In genomic region chrX:104166735-104167436, GRCh38 we compare ENCODE assay signal across 8 cellular contexts. TPM values are rescaled to one million over a fixed set of nuclear protein-coding genes. Genes with fewer than 3 reads are reported as not detected.
DNase-seq lines count a peak whose midpoint lies in the region; ATAC-seq and TF ChIP-seq lines count a peak whose summit lies in the region.

No MANE protein-coding gene starts in this region.

- RAD21 ChIA-PET in HCT116 (lab: Charles Lee; ENCODE audit: low non-redundant PET in 1 of 2, low total read pairs in 2 of 2, uncharacterized antibody in 2 of 2, unreplicated experiment in 2 of 2) = no interaction called here

- TF ChIP-seq CTCF in A673 (conservative IDR thresholded peaks at IDR 0.05; ENCODE audit: low read depth, low read length) = no peak
- no peak for TF ChIP-seq CTCF in HCT116 (IDR thresholded peaks at IDR 0.05 in 2 of 3, conservative IDR thresholded peaks at IDR 0.05 in 1 of 3; ENCODE audit: borderline replicate concordance in 1 of 3, insufficient read depth in 1 of 3, low read depth in 2 of 3, low read length in 2 of 3)
- TF ChIP-seq CTCF in kidney epithelial cell (IDR thresholded peaks at IDR 0.05; ENCODE audit: insufficient read depth, low read length, poor library complexity, severe bottlenecking) = no peak

- H2AFZ ChIP-seq in HCT116 (ENCODE audit: low read depth, low read length, poor library complexity, severe bottlenecking) = no peak overlapping the region

- no peaks in the 10 kb centered on the region for H3K36me3 ChIP-seq in A673 (ENCODE audit: insufficient read depth, low read length, poor library complexity, severe bottlenecking)
- no peaks in the 10 kb centered on the region for H3K36me3 ChIP-seq in HCT116 (ENCODE audit: control insufficient read depth in 1 of 2, insufficient read depth in 2 of 2, low read length in 2 of 2)
- no peaks in the 10 kb centered on the region for H3K36me3 ChIP-seq in kidney epithelial cell (ENCODE audit: control insufficient read depth, insufficient read depth, low read length)
- H3K36me3 ChIP-seq in stomach smooth muscle (ENCODE audit: control insufficient read depth in 2 of 2, insufficient read depth in 2 of 2, low read length in 2 of 2) = no peaks in the 10 kb centered on the region

- peak overlapping the region; percentile 67 for H3K4me3 ChIP-seq in A673 (ENCODE audit: low read depth, low read length, poor library complexity, severe bottlenecking)
- peak overlapping the region; percentile 70 to 72 for H3K4me3 ChIP-seq in HCT116 (replicated peaks in 1 of 2; ENCODE audit: low read depth in 1 of 2, low read length in 2 of 2)
- peak overlapping the region; percentile 68 for H3K4me3 ChIP-seq in kidney epithelial cell (ENCODE audit: low read depth, low read length)
- peak overlapping the region; percentile 66 to 78 for H3K4me3 ChIP-seq in stomach smooth muscle (ENCODE audit: low read length in 2 of 2)

- H3K4me3 Mint-ChIP-seq in activated naive CD8-positive, alpha-beta T cell treated with anti-CD3 and anti-CD28 coated beads, Interleukin-2, amount 10 ng/mL, durations not matched to agents 7 days and 5 days = peak overlapping the region; percentile 82

- H4K20me1 ChIP-seq in HCT116 (ENCODE audit: insufficient read depth) = no peaks in the 10 kb centered on the region

- peaks cover 5% of the 10 kb centered on the region for H3K36me3 Mint-ChIP-seq in activated naive CD8-positive, alpha-beta T cell treated with anti-CD3 and anti-CD28 coated beads, Interleukin-2, amount 10 ng/mL, durations not matched to agents 7 days and 5 days

- H3K27ac Mint-ChIP-seq in activated naive CD8-positive, alpha-beta T cell treated with anti-CD3 and anti-CD28 coated beads, Interleukin-2, amount 10 ng/mL, durations not matched to agents 7 days and 5 days = peak overlapping the region; percentile 73

- no peaks in the 10 kb centered on the region for H3K4me1 ChIP-seq in A673 (ENCODE audit: insufficient read depth, low read length, poor library complexity, severe bottlenecking)
- peaks cover 2 to 11% of the 10 kb centered on the region in 2 experiments; a peak in 1 of 4 replicates for H3K4me1 ChIP-seq in HCT116 (ENCODE audit: control insufficient read depth in 1 of 2, insufficient read depth in 2 of 2, low read length in 2 of 2)
- peaks cover 2% of the 10 kb centered on the region for H3K4me1 ChIP-seq in stomach smooth muscle (ENCODE audit: control insufficient read depth, insufficient read depth, low read length)

- no peaks in the 10 kb centered on the region for H3K9me3 Mint-ChIP-seq in activated naive CD8-positive, alpha-beta T cell treated with anti-CD3 and anti-CD28 coated beads, Interleukin-2, amount 10 ng/mL, durations not matched to agents 7 days and 5 days

- H3K27ac ChIP-seq in A673 (ENCODE audit: low read depth, low read length, poor library complexity, severe bottlenecking) = peak overlapping the region; percentile 74
- peak overlapping the region; percentile 84 for H3K27ac ChIP-seq in HCT116 (ENCODE audit: low read depth, low read length)
- H3K27ac ChIP-seq in stomach smooth muscle (ENCODE audit: low read length) = peak overlapping the region; percentile 42

- intact Hi-C loops in A673 (cut with micrococcal nuclease; ENCODE audit: unreplicated experiment) = no loop called here
- intact Hi-C loops in HCT116 (cut with micrococcal nuclease) = no loop called here

- H3K9me3 ChIP-seq in A673 (ENCODE audit: low read depth, low read length, poor library complexity, severe bottlenecking) = no peaks in the 10 kb centered on the region
- H3K9me3 ChIP-seq in HCT116 (ENCODE audit: control insufficient read depth in 1 of 2, insufficient read depth in 1 of 2, low read depth in 1 of 2, low read length in 2 of 2) = no peaks in the 10 kb centered on the region
- no peaks in the 10 kb centered on the region for H3K9me3 ChIP-seq in stomach smooth muscle (ENCODE audit: control insufficient read depth in 2 of 2, low read length in 2 of 2)

- CTCF ChIA-PET in A673 (lab: Charles Lee) = interaction anchor here (0.8 to 0.9 kb wide), 2 partner anchors 64 to 663 kb away, joined by 3 to 5 read pairs; no protein-coding TSS in a partner anchor
- CTCF ChIA-PET in HCT116 (lab: Charles Lee) = interaction anchor here (1.0 kb wide), 1 partner anchor 104 kb away, joined by 3 read pairs; no protein-coding TSS in a partner anchor

- ATAC-seq in HCT116 (peak; percentile 7), HG02885 (IDR thresholded peaks at IDR 0.05; ENCODE audit: poor library complexity, unreplicated experiment) (no peak), HG03025 (IDR thresholded peaks at IDR 0.05; ENCODE audit: low FRiP score, unreplicated experiment) (no peak)
- ATAC-seq in activated naive CD8-positive, alpha-beta T cell treated with anti-CD3 and anti-CD28 coated beads, Interleukin-2, amount 10 ng/mL, durations not matched to agents 7 days and 5 days (ENCODE audit: low read depth) = peak; percentile 2

- H3K79me2 ChIP-seq in HCT116 (ENCODE audit: insufficient read depth, low read length) = peaks cover 53% of the 10 kb centered on the region

- no peak for TF ChIP-seq RAD21 in HCT116 (IDR thresholded peaks at IDR 0.05; ENCODE audit: low read depth)

- H3K27me3 ChIP-seq in A673 (replicated peaks; ENCODE audit: insufficient read depth, low read depth, low read length, poor library complexity) (no peaks in the 10 kb centered on the region), HCT116 (ENCODE audit: insufficient read depth, low read length) (no peaks in the 10 kb centered on the region), kidney epithelial cell (ENCODE audit: control insufficient read depth, insufficient read depth, low read length) (no peaks in the 10 kb centered on the region), stomach smooth muscle (ENCODE audit: control insufficient read depth in 1 of 2, insufficient read depth in 2 of 2, low read length in 2 of 2) (no peaks in the 10 kb centered on the region)

- POLR2A ChIA-PET in A673 (lab: Charles Lee; ENCODE audit: low non-redundant PET) = no interaction called here
- POLR2A ChIA-PET in HCT116 (lab: Charles Lee) = interaction anchor here (0.6 to 1.7 kb wide), 2 partner anchors 10 to 799 kb away, joined by 4 to 7 read pairs; partner anchors contain the start of gene SLC25A53
- POLR2A ChIA-PET in activated naive CD8-positive, alpha-beta T cell treated with anti-CD3 and anti-CD28 coated beads, Interleukin-2, amount 10 ng/mL, durations not matched to agents 7 days and 5 days (lab: Charles Lee) = interaction anchor here (1.0 to 2.9 kb wide), 3 partner anchors 10 to 248 kb away, joined by 3 to 29 read pairs (median 4); partner anchors contain the start of gene SLC25A53

- BruUV-seq in A673 (replicated peaks; lab: Mats Ljungman, UMichigan) (no TSS peak), HCT116 (replicated peaks; lab: Mats Ljungman, UMichigan) (no TSS peak)

- H3K9ac ChIP-seq in HCT116 (ENCODE audit: low read length) (peak overlapping the region; percentile 76), stomach smooth muscle (ENCODE audit: low read length in 2 of 2) (peak overlapping the region; percentile 63 to 73)

- DNase-seq in A673 (ENCODE audit: low spot score) (peak; percentile 22), HCT116 (ENCODE audit: low read depth, low spot score) (no peak), kidney epithelial cell (ENCODE audit: low read depth) (no peak), cortex of kidney (lab: John Stamatoyannopoulos, UW) (no peak)
- DNase-seq in activated naive CD8-positive, alpha-beta T cell treated with anti-CD3 and anti-CD28 coated beads, Interleukin-2, amount 10 ng/mL, durations not matched to agents 7 days and 5 days = no peak

- H3K9me2 ChIP-seq in HCT116 (ENCODE audit: insufficient read depth) = no peaks in the 10 kb centered on the region

- peak overlapping the region; percentile 81 for H3K4me2 ChIP-seq in HCT116 (ENCODE audit: low read length)

- H3K4me1 Mint-ChIP-seq in activated naive CD8-positive, alpha-beta T cell treated with anti-CD3 and anti-CD28 coated beads, Interleukin-2, amount 10 ng/mL, durations not matched to agents 7 days and 5 days = peaks cover 25% of the 10 kb centered on the region

- no peak for TF ChIP-seq POLR2A in HCT116 (IDR thresholded peaks at IDR 0.05; ENCODE audit: borderline replicate concordance, extremely low read depth, insufficient read depth, insufficient read length)

- no peaks in the 10 kb centered on the region for H3K27me3 Mint-ChIP-seq in activated naive CD8-positive, alpha-beta T cell treated with anti-CD3 and anti-CD28 coated beads, Interleukin-2, amount 10 ng/mL, durations not matched to agents 7 days and 5 days

TF ChIP-seq in HCT116, 20 proteins besides CTCF, POLR2A, EP300 and RAD21 (continues in another document):
- TF ChIP-seq CBX3 (IDR thresholded peaks at IDR 0.05; ENCODE audit: low read depth) (no peak), ZFX (IDR thresholded peaks at IDR 0.05) (peak; percentile 28; the same call in 1 of the 2 replicates), TCF7L2 (IDR thresholded peaks at IDR 0.05; ENCODE audit: borderline replicate concordance, extremely low read depth, insufficient read depth, insufficient read length) (no peak)

RNA-seq across cellular contexts. Expression of gene FAM199X, which starts 0.6 kb away (rescaled TPM):
- total RNA-seq in A673 (2021) (14.3 and 15.5 TPM in 2 replicates), HCT116 (2021; ENCODE audit: unreplicated experiment) (21.1 TPM), kidney epithelial cell (22.8 and 25.1 TPM in 2 replicates)
- 4.8 and 6.0 TPM in 2 replicates for polyA plus RNA-seq in HCT116 (2012)
- total RNA-seq in activated naive CD8-positive, alpha-beta T cell treated with anti-CD3 and anti-CD28 coated beads, Interleukin-2, amount 10 ng/mL, durations not matched to agents 7 days and 5 days = 10 to 100 TPM; 13.4 to 14.0 TPM

RNA-seq across cellular contexts. Expression of gene SLC25A53, which starts 10.1 kb away (rescaled TPM):
- total RNA-seq in A673 (2021) (3.4 and 3.6 TPM in 2 replicates), HCT116 (2021; ENCODE audit: unreplicated experiment) (3.4 TPM), kidney epithelial cell (3.4 and 7.7 TPM in 2 replicates)
- 3.2 and 3.5 TPM in 2 replicates for polyA plus RNA-seq in HCT116 (2012)
- 10 to 100 TPM; 13.9 to 15.0 TPM for total RNA-seq in activated naive CD8-positive, alpha-beta T cell treated with anti-CD3 and anti-CD28 coated beads, Interleukin-2, amount 10 ng/mL, durations not matched to agents 7 days and 5 days

RNA-seq across cellular contexts. Expression of gene ZCCHC18, which starts 54.6 kb away (rescaled TPM):
- total RNA-seq in A673 (2021) = 0.54 and 1.4 TPM in 2 replicates
- total RNA-seq in HCT116 (2021; ENCODE audit: unreplicated experiment) = not detected
- not detected in 2 replicates for polyA plus RNA-seq in HCT116 (2012)
- total RNA-seq in activated naive CD8-positive, alpha-beta T cell treated with anti-CD3 and anti-CD28 coated beads, Interleukin-2, amount 10 ng/mL, durations not matched to agents 7 days and 5 days = 10 to 100 TPM in 1 of 2 experiments, 1 to 10 TPM in 1; 8.8 to 13.5 TPM
- total RNA-seq in kidney epithelial cell = 1.4 and 1.5 TPM in 2 replicates

Comparison
In these comparisons a context has a peak if more than half of its experiments do, and no peak if none do; other contexts are left out.
1. ATAC-seq: peak in HCT116 (single experiment) and activated naive CD8-positive, alpha-beta T cell treated with anti-CD3 and anti-CD28 coated beads, Interleukin-2, amount 10 ng/mL, durations not matched to agents 7 days and 5 days (single experiment); none in HG02885 (single experiment) and HG03025 (single experiment).
2. Peak in every context shown above with its lines, with median percentiles within 50 percentile points of each other: H3K27ac ChIP-seq and H3K4me3 ChIP-seq.